23 cellular contexts compared by ENCODE assay signal in the genomic region with DNA sequence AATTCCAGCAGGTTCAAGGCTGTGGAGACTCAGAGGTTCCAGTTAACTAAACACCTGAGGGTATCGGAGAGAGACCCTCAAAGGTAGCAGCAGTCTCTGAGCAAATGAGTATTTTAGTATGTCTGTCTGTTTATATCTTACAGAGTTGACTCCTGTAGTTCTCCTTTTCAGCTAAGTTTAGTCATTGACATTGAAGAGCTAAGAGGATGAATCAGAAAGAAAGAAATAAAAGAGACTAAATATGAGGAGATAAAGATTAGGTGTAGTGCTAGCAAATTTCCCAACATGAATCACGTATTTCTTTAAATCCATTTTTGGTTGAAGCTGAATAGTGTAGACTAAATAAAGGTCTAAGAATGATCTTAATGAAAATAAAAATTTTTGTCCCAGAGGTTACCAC.
"Had no signal": no experiment of that assay in that cellular context is flagged by ENCODE, and none has a peak within 500 bp of the region (broad histone marks: within the 10 kb centered on the region; RNA-seq: fewer than 3 reads in every experiment).

No MANE protein-coding gene starts in this region.

- DNase-seq: cortex of kidney; gastrocnemius medialis; head of caudate nucleus; left cardiac atrium; left lung; mesenchymal stem cell; mucosa of descending colon; naive B cell; ovary; posterior cingulate gyrus; psoas muscle; right cardiac atrium; sigmoid colon; stimulated activated CD4-positive, alpha-beta T cell treated with anti-CD3 and anti-CD28 coated beads, Interleukin-2, amount 100 ng/mL, for 24 hours; stimulated activated CD4-positive, alpha-beta T cell treated with anti-CD3 and anti-CD28 coated beads, Interleukin-4, amount 100 ng/mL, for 24 hours; stimulated activated naive CD4-positive, alpha-beta T cell treated with Interleukin-2 at 50 U/mL for 16 hours; stomach; thyroid gland; trophoblast cell had no signal

- H3K4me1 ChIP-seq: gastrocnemius medialis, left lung, neural progenitor cell, psoas muscle, sigmoid colon, stomach, thyroid gland had no signal

- H3K9me3 Mint-ChIP-seq: mesothelial cell of epicardium; neural progenitor cell; stimulated activated effector memory CD8-positive, alpha-beta T cell treated with anti-CD3 and anti-CD28 coated beads, Interleukin-12 subunit alpha, Interleukin-12 subunit beta, amount 100 ng/mL, for 72 hours had no signal

- H3K36me3 ChIP-seq: gastrocnemius medialis, left lung, neural progenitor cell, ovary, sigmoid colon, stomach, thyroid gland had no signal

- H3K4me3 Mint-ChIP-seq: mesothelial cell of epicardium; naive B cell; natural killer cell treated with Interleukin-12 subunit alpha and Interleukin-12 subunit beta and Interleukin-15 and Interleukin-18, amount 100 ng/mL, for 72 hours; neural progenitor cell; stimulated activated effector memory CD8-positive, alpha-beta T cell treated with anti-CD3 and anti-CD28 coated beads, Interleukin-12 subunit alpha, Interleukin-12 subunit beta, amount 100 ng/mL, for 72 hours had no signal

- H3K27me3 Mint-ChIP-seq: naive B cell; natural killer cell treated with Interleukin-12 subunit alpha and Interleukin-12 subunit beta and Interleukin-15 and Interleukin-18, amount 100 ng/mL, for 72 hours had no signal

- H3K9me3 ChIP-seq: gastrocnemius medialis, left lung, mucosa of descending colon, ovary, psoas muscle, sigmoid colon, stomach, thyroid gland had no signal

- H3K27me3 ChIP-seq: gastrocnemius medialis, left lung, neural progenitor cell, ovary, sigmoid colon, stomach, thyroid gland had no signal

- H3K27ac Mint-ChIP-seq: mesothelial cell of epicardium; naive B cell; natural killer cell treated with Interleukin-12 subunit alpha and Interleukin-12 subunit beta and Interleukin-15 and Interleukin-18, amount 100 ng/mL, for 72 hours; neural progenitor cell; stimulated activated effector memory CD8-positive, alpha-beta T cell treated with anti-CD3 and anti-CD28 coated beads, Interleukin-12 subunit alpha, Interleukin-12 subunit beta, amount 100 ng/mL, for 72 hours had no signal

- ATAC-seq: gastrocnemius medialis; left cardiac atrium; left lung; mucosa of descending colon; natural killer cell treated with Interleukin-12 subunit alpha and Interleukin-12 subunit beta and Interleukin-15 and Interleukin-18, amount 100 ng/mL, for 72 hours; psoas muscle; right cardiac atrium; stimulated activated effector memory CD8-positive, alpha-beta T cell treated with anti-CD3 and anti-CD28 coated beads, Interleukin-12 subunit alpha, Interleukin-12 subunit beta, amount 100 ng/mL, for 72 hours had no signal

- H3K4me1 Mint-ChIP-seq: mesothelial cell of epicardium; naive B cell; stimulated activated effector memory CD8-positive, alpha-beta T cell treated with anti-CD3 and anti-CD28 coated beads, Interleukin-12 subunit alpha, Interleukin-12 subunit beta, amount 100 ng/mL, for 72 hours had no signal

- H3K36me3 Mint-ChIP-seq: mesothelial cell of epicardium; naive B cell; natural killer cell treated with Interleukin-12 subunit alpha and Interleukin-12 subunit beta and Interleukin-15 and Interleukin-18, amount 100 ng/mL, for 72 hours; neural progenitor cell; stimulated activated effector memory CD8-positive, alpha-beta T cell treated with anti-CD3 and anti-CD28 coated beads, Interleukin-12 subunit alpha, Interleukin-12 subunit beta, amount 100 ng/mL, for 72 hours had no signal

- H3K27ac ChIP-seq: gastrocnemius medialis, left lung, neural progenitor cell, ovary, psoas muscle, sigmoid colon, stomach, thyroid gland had no signal

- H3K4me3 ChIP-seq: gastrocnemius medialis, left lung, mucosa of descending colon, neural progenitor cell, ovary, psoas muscle, sigmoid colon, stomach, thyroid gland had no signal
